8 cellular contexts compared by ENCODE assay signal in the genomic region with DNA sequence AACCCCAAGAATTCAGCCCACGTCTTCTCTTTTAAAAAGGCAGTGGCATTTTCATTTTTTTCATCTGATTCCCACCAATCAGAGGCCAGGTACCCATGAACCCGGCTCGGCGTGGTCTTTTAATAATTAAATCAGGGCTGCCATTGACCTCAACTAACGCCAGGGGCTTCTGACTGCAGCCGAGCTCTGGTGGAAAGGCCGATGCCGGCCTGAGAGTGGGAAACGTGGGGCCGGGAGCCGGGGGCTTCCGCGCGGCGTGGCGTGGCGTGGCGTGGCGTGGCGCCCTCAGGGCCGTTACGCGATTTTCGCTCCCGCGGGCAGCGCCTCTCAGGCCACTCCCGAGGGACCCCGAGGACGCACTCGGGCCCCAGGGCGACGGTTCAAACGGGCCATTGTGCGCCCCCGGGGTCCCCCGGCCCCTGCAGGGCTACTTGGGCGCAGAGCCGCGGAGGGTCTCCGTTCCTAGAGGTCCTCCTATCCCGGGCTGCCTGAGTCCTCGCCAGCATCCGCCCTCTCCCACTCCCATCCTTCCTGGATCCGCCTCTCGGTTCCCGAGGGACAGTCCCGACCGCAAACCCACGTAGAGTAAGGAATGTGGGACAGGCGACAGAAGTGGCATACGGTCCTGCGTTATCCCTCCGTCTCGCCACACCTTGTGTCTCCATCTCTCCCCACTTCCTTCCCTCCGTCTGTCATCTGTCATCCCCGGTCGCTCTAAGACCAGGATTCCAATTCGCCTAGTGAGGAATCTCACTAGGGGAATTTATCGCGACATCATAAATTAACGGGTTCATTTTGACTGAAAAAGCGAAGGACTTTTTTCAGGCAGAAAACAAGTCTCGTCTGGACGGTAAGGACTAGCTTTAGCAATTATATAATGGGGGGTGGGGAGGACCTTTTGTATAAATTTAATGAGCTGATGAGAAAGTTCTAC. TPM values are rescaled to one million over a fixed set of nuclear protein-coding genes. Genes with fewer than 3 reads are reported as not detected.
DNase-seq lines count a peak whose midpoint lies in the region; ATAC-seq and TF ChIP-seq lines count a peak whose summit lies in the region.

No MANE protein-coding gene starts in this region.

- H3K4me2 ChIP-seq in OCI-LY3 (ENCODE audit: low read length): peak overlapping the region; percentile 76

- no peaks in the 10 kb centered on the region for H3K27me3 ChIP-seq in OCI-LY3 (ENCODE audit: low read depth, low read length)
- no peaks in the 10 kb centered on the region for H3K27me3 ChIP-seq in esophagus muscularis mucosa
- H3K27me3 ChIP-seq in muscle layer of duodenum (ENCODE audit: low read depth, low read length): no peaks in the 10 kb centered on the region

- H3K27me3 Mint-ChIP-seq in stimulated activated naive CD8-positive, alpha-beta T cell treated with anti-CD3 and anti-CD28 coated beads, Interleukin-15, Interleukin-2, amounts not matched to agents 100 ng/mL and 50 ng/mL, for 24 hours: no peaks in the 10 kb centered on the region

- DNase-seq in COLO829 (ENCODE audit: low spot score) (peak; percentile 45), esophagus muscularis mucosa (ENCODE audit: extremely low spot score) (no peak)
- DNase-seq in activated T-cell treated with anti-CD3 and anti-CD28 coated beads, Interleukin-2, amount 50 U/mL, for 48 hours: peak; percentile 61 to 62

- no peak for TF ChIP-seq EP300 in esophagus muscularis mucosa (IDR thresholded peaks at IDR 0.05)

- H3K79me2 ChIP-seq in OCI-LY3 (ENCODE audit: low read length): peaks cover 41% of the 10 kb centered on the region

- no peaks in the 10 kb centered on the region for H3K9me3 Mint-ChIP-seq in stimulated activated naive CD8-positive, alpha-beta T cell treated with anti-CD3 and anti-CD28 coated beads, Interleukin-15, Interleukin-2, amounts not matched to agents 100 ng/mL and 50 ng/mL, for 24 hours

- 0 out of 2 replicates have a peak, but pooled peaks cover 5% of the 10 kb centered on the region for H4K20me1 ChIP-seq in OCI-LY3 (ENCODE audit: insufficient read depth, low read length)

- peaks cover 38% of the 10 kb centered on the region for H3K4me1 Mint-ChIP-seq in stimulated activated naive CD8-positive, alpha-beta T cell treated with anti-CD3 and anti-CD28 coated beads, Interleukin-15, Interleukin-2, amounts not matched to agents 100 ng/mL and 50 ng/mL, for 24 hours (ENCODE audit: low read depth)

- no peak for TF ChIP-seq POLR2A in esophagus muscularis mucosa (IDR thresholded peaks at IDR 0.05; ENCODE audit: low read depth)

- H3K4me3 ChIP-seq in OCI-LY3 (ENCODE audit: low read length) (peak overlapping the region; percentile 97), esophagus muscularis mucosa (peak overlapping the region; percentile 90 to 94 (median 90)), muscle layer of duodenum (ENCODE audit: low read depth in 1 of 2, low read length in 2 of 2) (peak overlapping the region; percentile 86 to 97)

- H3K36me3 ChIP-seq in OCI-LY3 (replicated peaks; ENCODE audit: low read depth, low read length): no peaks in the 10 kb centered on the region
- H3K36me3 ChIP-seq in esophagus muscularis mucosa: no peaks in the 10 kb centered on the region
- peaks cover 0 to 3% of the 10 kb centered on the region in 2 donors for H3K36me3 ChIP-seq in muscle layer of duodenum (ENCODE audit: control insufficient read depth in 1 of 2, insufficient read depth in 2 of 2, low read length in 2 of 2)

- peak; percentile 50 for ATAC-seq in GM19372 (IDR thresholded peaks at IDR 0.05; ENCODE audit: low read depth, unreplicated experiment)
- ATAC-seq in HG03469 (IDR thresholded peaks at IDR 0.05; ENCODE audit: unreplicated experiment): peak; percentile 32

- H2AFZ ChIP-seq in OCI-LY3 (ENCODE audit: low read depth, low read length): peak overlapping the region; percentile 95

- intact Hi-C loops in esophagus muscularis mucosa (cut with DNase I): no loop called here

- peaks cover 5% of the 10 kb centered on the region for H3K36me3 Mint-ChIP-seq in stimulated activated naive CD8-positive, alpha-beta T cell treated with anti-CD3 and anti-CD28 coated beads, Interleukin-15, Interleukin-2, amounts not matched to agents 100 ng/mL and 50 ng/mL, for 24 hours (ENCODE audit: low read depth)

- peak overlapping the region; percentile 96 for H3K27ac Mint-ChIP-seq in stimulated activated naive CD8-positive, alpha-beta T cell treated with anti-CD3 and anti-CD28 coated beads, Interleukin-15, Interleukin-2, amounts not matched to agents 100 ng/mL and 50 ng/mL, for 24 hours

- H3K9ac ChIP-seq in OCI-LY3 (ENCODE audit: low read length): peak overlapping the region; percentile 86

- under 1% methylated on average over 29 of the region's 65 CpGs for WGBS in esophagus muscularis mucosa

- peak overlapping the region; percentile 59 for H3K27ac ChIP-seq in OCI-LY3 (ENCODE audit: low read length)
- H3K27ac ChIP-seq in esophagus muscularis mucosa (replicated peaks in 1 of 4): peak overlapping the region; percentile 95 to 99 (median 97)
- H3K27ac ChIP-seq in muscle layer of duodenum (ENCODE audit: low read length): peak overlapping the region; percentile 97

- 0 out of 2 replicates have a peak, but pooled peaks have one; percentile 4 for TF ChIP-seq CTCF in OCI-LY3 (IDR thresholded peaks at IDR 0.05; ENCODE audit: low read depth, low read length)
- peak in 2 of 3 experiments; percentile 22 to 53 for TF ChIP-seq CTCF in esophagus muscularis mucosa (IDR thresholded peaks at IDR 0.05)

- H3K4me3 Mint-ChIP-seq in stimulated activated naive CD8-positive, alpha-beta T cell treated with anti-CD3 and anti-CD28 coated beads, Interleukin-15, Interleukin-2, amounts not matched to agents 100 ng/mL and 50 ng/mL, for 24 hours: peak overlapping the region; percentile 95

- no peaks in the 10 kb centered on the region for H3K9me3 ChIP-seq in OCI-LY3 (ENCODE audit: insufficient read depth, low read length)
- no peaks in the 10 kb centered on the region for H3K9me3 ChIP-seq in esophagus muscularis mucosa
- no peaks in the 10 kb centered on the region for H3K9me3 ChIP-seq in muscle layer of duodenum (ENCODE audit: control insufficient read depth in 1 of 2, low read length in 2 of 2)

- peaks cover 12% of the 10 kb centered on the region for H3K4me1 ChIP-seq in OCI-LY3 (ENCODE audit: low read length)
- H3K4me1 ChIP-seq in esophagus muscularis mucosa: peaks cover 22 to 29% (median 27%) of the 10 kb centered on the region in 4 donors
- H3K4me1 ChIP-seq in muscle layer of duodenum (ENCODE audit: control insufficient read depth in 1 of 2, insufficient read depth in 2 of 2, low read length in 2 of 2): peaks cover 5 to 17% of the 10 kb centered on the region in 2 donors

RNA-seq across cellular contexts. Expression of a gene that starts 0.9 kb away (rescaled TPM):
- total RNA-seq in esophagus muscularis mucosa: 10 to 100 TPM in 3 of 4 donors, 1 to 10 TPM in 1; 8.8 to 23.4 (median 17.8) TPM
